ENCODE assay signal across 20 cellular contexts in genomic region chr12:105978276-105978675, GRCh38.
"Had no signal": no experiment of that assay in that cellular context is flagged by ENCODE, and none has a peak within 500 bp of the region (broad histone marks: within the 10 kb centered on the region; RNA-seq: fewer than 3 reads in every experiment).

No MANE protein-coding gene starts in this region.

- H3K4me3 ChIP-seq: gastrocnemius medialis, suprapubic skin, transverse colon, vagina had no signal

- H3K36me3 Mint-ChIP-seq: activated CD4-positive, alpha-beta memory T cell treated with anti-CD3 and anti-CD28 coated beads for 36 hours; activated naive CD8-positive, alpha-beta T cell; brain; naive thymus-derived CD8-positive, alpha-beta T cell; WTC11 had no signal

- H3K27ac ChIP-seq: gastrocnemius medialis, parathyroid adenoma, suprapubic skin, transverse colon, vagina had no signal

- H3K27me3 ChIP-seq: gastrocnemius medialis, suprapubic skin, transverse colon, vagina had no signal

- H3K9me3 Mint-ChIP-seq: activated CD4-positive, alpha-beta memory T cell treated with anti-CD3 and anti-CD28 coated beads for 36 hours; T-helper 2 cell treated with Interferon-gamma antibody and Interleukin-4, amounts not matched to agents 5 μg/mL and 100 μg/mL, for 36 hours had no signal

- H3K4me1 ChIP-seq: transverse colon, vagina had no signal

- H3K9me3 ChIP-seq: gastrocnemius medialis, suprapubic skin, transverse colon, vagina had no signal

- H3K27ac Mint-ChIP-seq: activated CD4-positive, alpha-beta memory T cell treated with anti-CD3 and anti-CD28 coated beads for 36 hours; activated naive CD8-positive, alpha-beta T cell; naive thymus-derived CD8-positive, alpha-beta T cell; T-helper 2 cell treated with Interferon-gamma antibody and Interleukin-4, amounts not matched to agents 5 μg/mL and 100 μg/mL, for 36 hours; WTC11 had no signal

- DNase-seq: activated CD4-positive, alpha-beta memory T cell treated with anti-CD3 and anti-CD28 coated beads for 36 hours; activated CD4-positive, alpha-beta T cell treated with anti-CD3 and anti-CD28 coated beads for 4 hours; activated T-cell treated with anti-CD3 and anti-CD28 coated beads for 4 hours; amniotic stem cell; central memory CD4-positive, alpha-beta T cell; erythroblast; gastrocnemius medialis; head of caudate nucleus; mesendoderm; naive thymus-derived CD8-positive, alpha-beta T cell; stimulated activated CD4-positive, alpha-beta T cell treated with anti-CD3 and anti-CD28 coated beads, Interleukin-2, amount 100 ng/mL, for 24 hours; stimulated activated naive CD8-positive, alpha-beta T cell treated with anti-CD3 and anti-CD28 coated beads, Interleukin-15, Interleukin-2, amounts not matched to agents 100 U/mL and 50 U/mL, for 24 hours; transverse colon had no signal

- H3K4me1 Mint-ChIP-seq: naive thymus-derived CD8-positive, alpha-beta T cell had no signal

- H3K4me3 Mint-ChIP-seq: activated CD4-positive, alpha-beta memory T cell treated with anti-CD3 and anti-CD28 coated beads for 36 hours; activated naive CD8-positive, alpha-beta T cell; brain; naive thymus-derived CD8-positive, alpha-beta T cell; T-helper 2 cell treated with Interferon-gamma antibody and Interleukin-4, amounts not matched to agents 5 μg/mL and 100 μg/mL, for 36 hours; WTC11 had no signal

- H3K27me3 Mint-ChIP-seq: activated CD4-positive, alpha-beta memory T cell treated with anti-CD3 and anti-CD28 coated beads for 36 hours; brain had no signal

- H3K36me3 ChIP-seq: gastrocnemius medialis, suprapubic skin, transverse colon, vagina had no signal
